1 cellular context compared by ENCODE assay signal in genomic region chr11:33125611-33126010, GRCh38.
TF ChIP-seq lines count a peak whose summit lies in the region.

No MANE protein-coding gene starts in this region.

TF ChIP-seq in GM23338, 12 proteins besides CTCF, POLR2A, EP300 and RAD21 (continued from another document):
- TF ChIP-seq ZNF114 (CRISPR knock-in tag; IDR thresholded peaks at IDR 0.05) (no peak), EZH2 (IDR thresholded peaks at IDR 0.05; ENCODE audit: low read depth, unreplicated experiment) (no peak), POLR2AphosphoS5 (IDR thresholded peaks at IDR 0.05; ENCODE audit: low read depth) (peak; percentile 18; the same call in 1 of the 2 replicates)
